In the genomic region with DNA sequence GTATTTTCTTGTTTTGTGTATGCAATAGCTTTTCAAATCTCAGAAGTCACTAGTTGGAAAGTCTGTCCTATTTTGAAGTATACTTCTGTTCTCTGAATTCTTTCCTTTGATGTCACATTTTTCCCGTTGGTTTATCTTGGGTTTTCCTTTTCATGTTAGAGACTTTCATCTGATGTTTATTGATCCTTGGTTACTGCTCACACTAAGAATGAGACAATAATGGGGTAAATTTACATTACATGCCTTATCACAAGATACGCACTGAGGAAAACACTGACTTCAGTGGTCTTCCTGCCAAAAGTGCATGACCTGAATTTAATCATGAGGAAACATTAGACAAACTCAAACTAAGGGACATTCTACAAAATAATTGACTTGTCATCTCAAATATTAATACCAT, we compare ENCODE assay signal across 1 cellular context.
TF ChIP-seq lines count a peak whose summit lies in the region.

No MANE protein-coding gene starts in this region.

TF ChIP-seq in HepG2, 621 proteins besides CTCF, POLR2A, EP300 and RAD21 (continued from another document and continues in another):
- TF ChIP-seq, protein P1, sequence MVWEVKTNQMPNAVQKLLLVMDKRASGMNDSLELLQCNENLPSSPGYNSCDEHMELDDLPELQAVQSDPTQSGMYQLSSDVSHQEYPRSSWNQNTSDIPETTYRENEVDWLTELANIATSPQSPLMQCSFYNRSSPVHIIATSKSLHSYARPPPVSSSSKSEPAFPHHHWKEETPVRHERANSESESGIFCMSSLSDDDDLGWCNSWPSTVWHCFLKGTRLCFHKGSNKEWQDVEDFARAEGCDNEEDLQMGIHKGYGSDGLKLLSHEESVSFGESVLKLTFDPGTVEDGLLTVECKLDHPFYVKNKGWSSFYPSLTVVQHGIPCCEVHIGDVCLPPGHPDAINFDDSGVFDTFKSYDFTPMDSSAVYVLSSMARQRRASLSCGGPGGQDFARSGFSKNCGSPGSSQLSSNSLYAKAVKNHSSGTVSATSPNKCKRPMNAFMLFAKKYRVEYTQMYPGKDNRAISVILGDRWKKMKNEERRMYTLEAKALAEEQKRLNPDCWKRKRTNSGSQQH (CRISPR knock-in tag; IDR thresholded peaks at IDR 0.05; ENCODE audit: low read depth) = no peak
- no peak for TF ChIP-seq KDM2A (CRISPR knock-in tag; IDR thresholded peaks at IDR 0.05; ENCODE audit: borderline replicate concordance, low read depth)
- TF ChIP-seq, protein P2, sequence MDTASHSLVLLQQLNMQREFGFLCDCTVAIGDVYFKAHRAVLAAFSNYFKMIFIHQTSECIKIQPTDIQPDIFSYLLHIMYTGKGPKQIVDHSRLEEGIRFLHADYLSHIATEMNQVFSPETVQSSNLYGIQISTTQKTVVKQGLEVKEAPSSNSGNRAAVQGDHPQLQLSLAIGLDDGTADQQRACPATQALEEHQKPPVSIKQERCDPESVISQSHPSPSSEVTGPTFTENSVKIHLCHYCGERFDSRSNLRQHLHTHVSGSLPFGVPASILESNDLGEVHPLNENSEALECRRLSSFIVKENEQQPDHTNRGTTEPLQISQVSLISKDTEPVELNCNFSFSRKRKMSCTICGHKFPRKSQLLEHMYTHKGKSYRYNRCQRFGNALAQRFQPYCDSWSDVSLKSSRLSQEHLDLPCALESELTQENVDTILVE (CRISPR knock-in tag; IDR thresholded peaks at IDR 0.05) = no peak
- TF ChIP-seq PAF1 (CRISPR knock-in tag; IDR thresholded peaks at IDR 0.05) = no peak
- TF ChIP-seq POLR2G (IDR thresholded peaks at IDR 0.05; ENCODE audit: low read depth, low read length) = no peak
- TF ChIP-seq RARG (CRISPR knock-in tag; IDR thresholded peaks at IDR 0.05; ENCODE audit: low read depth) = no peak
- TF ChIP-seq CBX1 (IDR thresholded peaks at IDR 0.05; ENCODE audit: low read depth) = no peak
- TF ChIP-seq, protein P3, sequence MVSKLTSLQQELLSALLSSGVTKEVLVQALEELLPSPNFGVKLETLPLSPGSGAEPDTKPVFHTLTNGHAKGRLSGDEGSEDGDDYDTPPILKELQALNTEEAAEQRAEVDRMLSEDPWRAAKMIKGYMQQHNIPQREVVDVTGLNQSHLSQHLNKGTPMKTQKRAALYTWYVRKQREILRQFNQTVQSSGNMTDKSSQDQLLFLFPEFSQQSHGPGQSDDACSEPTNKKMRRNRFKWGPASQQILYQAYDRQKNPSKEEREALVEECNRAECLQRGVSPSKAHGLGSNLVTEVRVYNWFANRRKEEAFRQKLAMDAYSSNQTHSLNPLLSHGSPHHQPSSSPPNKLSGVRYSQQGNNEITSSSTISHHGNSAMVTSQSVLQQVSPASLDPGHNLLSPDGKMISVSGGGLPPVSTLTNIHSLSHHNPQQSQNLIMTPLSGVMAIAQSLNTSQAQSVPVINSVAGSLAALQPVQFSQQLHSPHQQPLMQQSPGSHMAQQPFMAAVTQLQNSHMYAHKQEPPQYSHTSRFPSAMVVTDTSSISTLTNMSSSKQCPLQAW (CRISPR knock-in tag; IDR thresholded peaks at IDR 0.05) = no peak
- TF ChIP-seq, protein P4, sequence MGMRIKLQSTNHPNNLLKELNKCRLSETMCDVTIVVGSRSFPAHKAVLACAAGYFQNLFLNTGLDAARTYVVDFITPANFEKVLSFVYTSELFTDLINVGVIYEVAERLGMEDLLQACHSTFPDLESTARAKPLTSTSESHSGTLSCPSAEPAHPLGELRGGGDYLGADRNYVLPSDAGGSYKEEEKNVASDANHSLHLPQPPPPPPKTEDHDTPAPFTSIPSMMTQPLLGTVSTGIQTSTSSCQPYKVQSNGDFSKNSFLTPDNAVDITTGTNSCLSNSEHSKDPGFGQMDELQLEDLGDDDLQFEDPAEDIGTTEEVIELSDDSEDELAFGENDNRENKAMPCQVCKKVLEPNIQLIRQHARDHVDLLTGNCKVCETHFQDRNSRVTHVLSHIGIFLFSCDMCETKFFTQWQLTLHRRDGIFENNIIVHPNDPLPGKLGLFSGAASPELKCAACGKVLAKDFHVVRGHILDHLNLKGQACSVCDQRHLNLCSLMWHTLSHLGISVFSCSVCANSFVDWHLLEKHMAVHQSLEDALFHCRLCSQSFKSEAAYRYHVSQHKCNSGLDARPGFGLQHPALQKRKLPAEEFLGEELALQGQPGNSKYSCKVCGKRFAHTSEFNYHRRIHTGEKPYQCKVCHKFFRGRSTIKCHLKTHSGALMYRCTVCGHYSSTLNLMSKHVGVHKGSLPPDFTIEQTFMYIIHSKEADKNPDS (CRISPR knock-in tag; IDR thresholded peaks at IDR 0.05) = no peak
- no peak for TF ChIP-seq CREB1 (IDR thresholded peaks at IDR 0.05)
- TF ChIP-seq CREB1 (CRISPR knock-in tag; IDR thresholded peaks at IDR 0.05) = peak; percentile 69; the same call in 1 of the 2 replicates
- no peak for TF ChIP-seq ATM (IDR thresholded peaks at IDR 0.05; ENCODE audit: borderline replicate concordance)
- 0 out of 2 replicates have a peak, but pooled peaks have one; percentile 40 for TF ChIP-seq KAT8 (CRISPR knock-in tag; IDR thresholded peaks at IDR 0.05)
- TF ChIP-seq SP5 (CRISPR knock-in tag; IDR thresholded peaks at IDR 0.05; ENCODE audit: borderline replicate concordance, low read depth) = 0 out of 2 replicates have a peak, but pooled peaks have one; percentile 33
- TF ChIP-seq NPAS2 (CRISPR knock-in tag; IDR thresholded peaks at IDR 0.05; ENCODE audit: borderline replicate concordance) = no peak
- TF ChIP-seq TOPORS (CRISPR knock-in tag; IDR thresholded peaks at IDR 0.05) = no peak
- TF ChIP-seq, protein P5, sequence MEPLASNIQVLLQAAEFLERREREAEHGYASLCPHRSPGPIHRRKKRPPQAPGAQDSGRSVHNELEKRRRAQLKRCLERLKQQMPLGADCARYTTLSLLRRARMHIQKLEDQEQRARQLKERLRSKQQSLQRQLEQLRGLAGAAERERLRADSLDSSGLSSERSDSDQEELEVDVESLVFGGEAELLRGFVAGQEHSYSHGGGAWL (CRISPR knock-in tag; IDR thresholded peaks at IDR 0.05) = no peak
- TF ChIP-seq ZMAT3 (CRISPR knock-in tag; conservative IDR thresholded peaks at IDR 0.05) = no peak
- no peak for TF ChIP-seq TEAD2 (CRISPR knock-in tag; IDR thresholded peaks at IDR 0.05)
- no peak for TF ChIP-seq ZNF33A (CRISPR knock-in tag; IDR thresholded peaks at IDR 0.05; ENCODE audit: borderline replicate concordance)
- TF ChIP-seq, protein P6, sequence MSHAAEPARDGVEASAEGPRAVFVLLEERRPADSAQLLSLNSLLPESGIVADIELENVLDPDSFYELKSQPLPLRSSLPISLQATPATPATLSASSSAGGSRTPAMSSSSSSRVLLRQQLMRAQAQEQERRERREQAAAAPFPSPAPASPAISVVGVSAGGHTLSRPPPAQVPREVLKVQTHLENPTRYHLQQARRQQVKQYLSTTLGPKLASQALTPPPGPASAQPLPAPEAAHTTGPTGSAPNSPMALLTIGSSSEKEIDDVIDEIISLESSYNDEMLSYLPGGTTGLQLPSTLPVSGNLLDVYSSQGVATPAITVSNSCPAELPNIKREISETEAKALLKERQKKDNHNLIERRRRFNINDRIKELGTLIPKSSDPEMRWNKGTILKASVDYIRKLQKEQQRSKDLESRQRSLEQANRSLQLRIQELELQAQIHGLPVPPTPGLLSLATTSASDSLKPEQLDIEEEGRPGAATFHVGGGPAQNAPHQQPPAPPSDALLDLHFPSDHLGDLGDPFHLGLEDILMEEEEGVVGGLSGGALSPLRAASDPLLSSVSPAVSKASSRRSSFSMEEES (CRISPR knock-in tag; IDR thresholded peaks at IDR 0.05) = peak; percentile 90
- TF ChIP-seq ZNF777 (CRISPR knock-in tag; IDR thresholded peaks at IDR 0.05) = no peak
- TF ChIP-seq IKZF4 (CRISPR knock-in tag; IDR thresholded peaks at IDR 0.05; ENCODE audit: borderline replicate concordance, low read depth, not compliant biosample characterization) = no peak
- TF ChIP-seq FOSL1 (CRISPR knock-in tag; IDR thresholded peaks at IDR 0.05; ENCODE audit: borderline replicate concordance) = peak; percentile 35; the same call in 1 of the 2 replicates
- no peak for TF ChIP-seq THYN1 (CRISPR knock-in tag; IDR thresholded peaks at IDR 0.05; ENCODE audit: borderline replicate concordance, low read depth)
- TF ChIP-seq NFIC (IDR thresholded peaks at IDR 0.05; ENCODE audit: low read length) = peak; percentile 98
- TF ChIP-seq, protein P7, sequence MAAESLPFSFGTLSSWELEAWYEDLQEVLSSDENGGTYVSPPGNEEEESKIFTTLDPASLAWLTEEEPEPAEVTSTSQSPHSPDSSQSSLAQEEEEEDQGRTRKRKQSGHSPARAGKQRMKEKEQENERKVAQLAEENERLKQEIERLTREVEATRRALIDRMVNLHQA (CRISPR knock-in tag; IDR thresholded peaks at IDR 0.05) = no peak
- TF ChIP-seq KLF13 (CRISPR knock-in tag; IDR thresholded peaks at IDR 0.05) = no peak
- peak; percentile 52; the same call in 1 of the 2 replicates for TF ChIP-seq ZNF331 (CRISPR knock-in tag; IDR thresholded peaks at IDR 0.05)
- TF ChIP-seq CENPX (CRISPR knock-in tag; IDR thresholded peaks at IDR 0.05) = no peak
- TF ChIP-seq, protein P8, sequence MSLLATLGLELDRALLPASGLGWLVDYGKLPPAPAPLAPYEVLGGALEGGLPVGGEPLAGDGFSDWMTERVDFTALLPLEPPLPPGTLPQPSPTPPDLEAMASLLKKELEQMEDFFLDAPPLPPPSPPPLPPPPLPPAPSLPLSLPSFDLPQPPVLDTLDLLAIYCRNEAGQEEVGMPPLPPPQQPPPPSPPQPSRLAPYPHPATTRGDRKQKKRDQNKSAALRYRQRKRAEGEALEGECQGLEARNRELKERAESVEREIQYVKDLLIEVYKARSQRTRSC (CRISPR knock-in tag; IDR thresholded peaks at IDR 0.05; ENCODE audit: low read depth) = no peak
- peak; percentile 98 for TF ChIP-seq TCF7L2 (IDR thresholded peaks at IDR 0.05; ENCODE audit: low read depth, low read length)
- peak; percentile 87 for TF ChIP-seq TEAD3 (CRISPR knock-in tag; optimal IDR thresholded peaks at IDR 0.05; ENCODE audit: borderline replicate concordance)
- peak; percentile 98 for TF ChIP-seq CREM (IDR thresholded peaks at IDR 0.05)
- no peak for TF ChIP-seq CREM (CRISPR knock-in tag; IDR thresholded peaks at IDR 0.05)
- peak; percentile 86; the same call in 1 of the 2 replicates for TF ChIP-seq ZBTB7B (CRISPR knock-in tag; IDR thresholded peaks at IDR 0.05)
- TF ChIP-seq SIX4 (CRISPR knock-in tag; IDR thresholded peaks at IDR 0.05) = peak; percentile 83
- TF ChIP-seq TBX3 (IDR thresholded peaks at IDR 0.05; ENCODE audit: borderline replicate concordance) = peak; percentile 87
- TF ChIP-seq GATAD1 (CRISPR knock-in tag; IDR thresholded peaks at IDR 0.05) = 0 out of 2 replicates have a peak, but pooled peaks have one; percentile 39
- no peak for TF ChIP-seq MXI1 (IDR thresholded peaks at IDR 0.05; ENCODE audit: borderline replicate concordance, low read depth, low read length)
- TF ChIP-seq, protein P9, sequence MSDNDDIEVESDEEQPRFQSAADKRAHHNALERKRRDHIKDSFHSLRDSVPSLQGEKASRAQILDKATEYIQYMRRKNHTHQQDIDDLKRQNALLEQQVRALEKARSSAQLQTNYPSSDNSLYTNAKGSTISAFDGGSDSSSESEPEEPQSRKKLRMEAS (IDR thresholded peaks at IDR 0.05) = no peak
- TF ChIP-seq ZSCAN30 (CRISPR knock-in tag; IDR thresholded peaks at IDR 0.05) = no peak
- no peak for TF ChIP-seq HNRNPUL1 (IDR thresholded peaks at IDR 0.05; ENCODE audit: low read depth, low read length)
- no peak for TF ChIP-seq NRL (CRISPR knock-in tag; IDR thresholded peaks at IDR 0.05; ENCODE audit: borderline replicate concordance)
- no peak for TF ChIP-seq ZBTB20 (CRISPR knock-in tag; IDR thresholded peaks at IDR 0.05; ENCODE audit: borderline replicate concordance, low read depth)
- no peak for TF ChIP-seq FOXA1 (IDR thresholded peaks at IDR 0.05)
- peak; percentile 93 for TF ChIP-seq FOXA1 (CRISPR knock-in tag; IDR thresholded peaks at IDR 0.05)
- peak; percentile 85 for TF ChIP-seq DPF2 (CRISPR knock-in tag; IDR thresholded peaks at IDR 0.05; ENCODE audit: borderline replicate concordance, low read depth)
- peak; percentile 99 for TF ChIP-seq GATA4 (IDR thresholded peaks at IDR 0.05; ENCODE audit: borderline replicate concordance, low read depth)
- TF ChIP-seq, protein P10, sequence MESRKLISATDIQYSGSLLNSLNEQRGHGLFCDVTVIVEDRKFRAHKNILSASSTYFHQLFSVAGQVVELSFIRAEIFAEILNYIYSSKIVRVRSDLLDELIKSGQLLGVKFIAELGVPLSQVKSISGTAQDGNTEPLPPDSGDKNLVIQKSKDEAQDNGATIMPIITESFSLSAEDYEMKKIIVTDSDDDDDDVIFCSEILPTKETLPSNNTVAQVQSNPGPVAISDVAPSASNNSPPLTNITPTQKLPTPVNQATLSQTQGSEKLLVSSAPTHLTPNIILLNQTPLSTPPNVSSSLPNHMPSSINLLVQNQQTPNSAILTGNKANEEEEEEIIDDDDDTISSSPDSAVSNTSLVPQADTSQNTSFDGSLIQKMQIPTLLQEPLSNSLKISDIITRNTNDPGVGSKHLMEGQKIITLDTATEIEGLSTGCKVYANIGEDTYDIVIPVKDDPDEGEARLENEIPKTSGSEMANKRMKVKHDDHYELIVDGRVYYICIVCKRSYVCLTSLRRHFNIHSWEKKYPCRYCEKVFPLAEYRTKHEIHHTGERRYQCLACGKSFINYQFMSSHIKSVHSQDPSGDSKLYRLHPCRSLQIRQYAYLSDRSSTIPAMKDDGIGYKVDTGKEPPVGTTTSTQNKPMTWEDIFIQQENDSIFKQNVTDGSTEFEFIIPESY (CRISPR knock-in tag; IDR thresholded peaks at IDR 0.05) = no peak
- no peak for TF ChIP-seq POLR2AphosphoS2 (IDR thresholded peaks at IDR 0.05; ENCODE audit: low read depth, low read length)
- TF ChIP-seq ELF3 (CRISPR knock-in tag; IDR thresholded peaks at IDR 0.05) = peak; percentile 92
- TF ChIP-seq FOXA3 (CRISPR knock-in tag; IDR thresholded peaks at IDR 0.05) = peak; percentile 94
- 0 out of 2 replicates have a peak, but pooled peaks have one; percentile 44 for TF ChIP-seq JUN (CRISPR knock-in tag; IDR thresholded peaks at IDR 0.05)
- peak; percentile 91 for TF ChIP-seq RARA (CRISPR knock-in tag; IDR thresholded peaks at IDR 0.05)
- TF ChIP-seq, protein P11, sequence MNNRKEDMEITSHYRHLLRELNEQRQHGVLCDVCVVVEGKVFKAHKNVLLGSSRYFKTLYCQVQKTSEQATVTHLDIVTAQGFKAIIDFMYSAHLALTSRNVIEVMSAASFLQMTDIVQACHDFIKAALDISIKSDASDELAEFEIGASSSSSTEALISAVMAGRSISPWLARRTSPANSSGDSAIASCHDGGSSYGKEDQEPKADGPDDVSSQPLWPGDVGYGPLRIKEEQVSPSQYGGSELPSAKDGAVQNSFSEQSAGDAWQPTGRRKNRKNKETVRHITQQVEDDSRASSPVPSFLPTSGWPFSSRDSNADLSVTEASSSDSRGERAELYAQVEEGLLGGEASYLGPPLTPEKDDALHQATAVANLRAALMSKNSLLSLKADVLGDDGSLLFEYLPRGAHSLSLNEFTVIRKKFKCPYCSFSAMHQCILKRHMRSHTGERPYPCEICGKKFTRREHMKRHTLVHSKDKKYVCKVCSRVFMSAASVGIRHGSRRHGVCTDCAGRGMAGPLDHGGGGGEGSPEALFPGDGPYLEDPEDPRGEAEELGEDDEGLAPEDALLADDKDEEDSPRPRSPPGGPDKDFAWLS (CRISPR knock-in tag; IDR thresholded peaks at IDR 0.05; ENCODE audit: borderline replicate concordance) = no peak
- TF ChIP-seq ZSCAN29 (CRISPR knock-in tag; conservative IDR thresholded peaks at IDR 0.05) = no peak
